ENCODE assay signal across 32 cellular contexts in genomic region chr13:57825066-57825465, GRCh38.
"Had no signal": no experiment of that assay in that cellular context is flagged by ENCODE, and none has a peak within 500 bp of the region (broad histone marks: within the 10 kb centered on the region; RNA-seq: fewer than 3 reads in every experiment).

No MANE protein-coding gene starts in this region.

- H3K27ac Mint-ChIP-seq: activated B cell treated with CpG ODN at 0.5 μM for 24 hours; activated CD4-positive, alpha-beta memory T cell treated with anti-CD3 and anti-CD28 coated beads for 36 hours; activated naive CD4-positive, alpha-beta T cell treated with anti-CD3 and anti-CD28 coated beads for 36 hours; activated naive CD4-positive, alpha-beta T cell treated with anti-CD3 and anti-CD28 coated beads, Interleukin-2, amount 50 U/mL, for 72 hours; activated T-helper 1 cell treated with anti-CD3 and anti-CD28 coated beads, Interleukin-12 subunit alpha, Interleukin-12 subunit beta, Interleukin-2, Interleukin-4 antibody, amounts not matched to agents 30 ng/mL and 10 ng/mL and 1 ng/mL, durations not matched to agents 14 hours and 24 hours and 36 hours had no signal

- ATAC-seq: activated naive CD4-positive, alpha-beta T cell treated with anti-CD3 and anti-CD28 coated beads, Interleukin-2, amount 50 U/mL, for 72 hours; activated T-cell treated with anti-CD3 and anti-CD28 coated beads, Interleukin-2, amount 50 U/mL, for 4 hours; body of pancreas; Right ventricle myocardium inferior had no signal

- H3K4me1 Mint-ChIP-seq: activated B cell treated with CpG ODN at 0.5 μM for 24 hours had no signal

- H3K27me3 Mint-ChIP-seq: activated B cell treated with CpG ODN at 0.5 μM for 24 hours; activated CD4-positive, alpha-beta memory T cell treated with anti-CD3 and anti-CD28 coated beads for 36 hours had no signal

- H3K36me3 Mint-ChIP-seq: activated CD4-positive, alpha-beta memory T cell treated with anti-CD3 and anti-CD28 coated beads for 36 hours; activated naive CD4-positive, alpha-beta T cell treated with anti-CD3 and anti-CD28 coated beads, Interleukin-2, amount 50 U/mL, for 72 hours had no signal

- H3K4me3 Mint-ChIP-seq: activated B cell treated with CpG ODN at 0.5 μM for 24 hours; activated CD4-positive, alpha-beta memory T cell treated with anti-CD3 and anti-CD28 coated beads for 36 hours; activated naive CD4-positive, alpha-beta T cell treated with anti-CD3 and anti-CD28 coated beads for 36 hours; activated T-cell treated with anti-CD3 and anti-CD28 coated beads, Interleukin-2, amount 50 U/mL, for 4 hours; activated T-helper 1 cell treated with anti-CD3 and anti-CD28 coated beads, Interleukin-12 subunit alpha, Interleukin-12 subunit beta, Interleukin-2, Interleukin-4 antibody, amounts not matched to agents 30 ng/mL and 10 ng/mL and 1 ng/mL, durations not matched to agents 14 hours and 24 hours and 36 hours had no signal

- DNase-seq: activated B cell treated with CpG ODN at 0.5 μM for 24 hours; activated CD4-positive, alpha-beta memory T cell treated with anti-CD3 and anti-CD28 coated beads for 36 hours; activated CD4-positive, alpha-beta T cell treated with anti-CD3 and anti-CD28 coated beads for 4 hours; activated CD4-positive, alpha-beta T cell treated with anti-CD3 and anti-CD28 coated beads, Interleukin-2, amount 50 U/mL, for 1 hour; activated CD4-positive, CD25-positive, alpha-beta regulatory T cell treated with anti-CD3 and anti-CD28 coated beads, Interleukin-2, amount 50 U/mL, for 72 hours; activated CD8-positive, alpha-beta memory T cell treated with anti-CD3 and anti-CD28 coated beads, Interleukin-2, amount 50 U/mL, for 4 hours; activated gamma-delta T cell treated with Interleukin-2 at 50 U/mL for 16 hours; activated naive CD4-positive, alpha-beta T cell treated with anti-CD3 and anti-CD28 coated beads for 36 hours; activated T-cell treated with anti-CD3 and anti-CD28 coated beads for 4 hours; activated T-cell treated with anti-CD3 and anti-CD28 coated beads, Interleukin-2, amount 50 U/mL, for 4 hours; adrenal gland; body of pancreas; Kasumi-1; KG1; MG63; NCI-H1048; NCI-H1694; NCI-H1930; NCI-H2081 treated with DMSO at 0.1 percent for 48 hours; NCI-H2171; NCI-H446 treated with DMSO at 0.1 percent for 48 hours; NCI-H524; NCI-H774; PC-9; SIG-M5; SW 1271; T-helper 1 cell; T-helper 2 cell; T-helper 9 cell had no signal
